1 cellular context compared by ENCODE assay signal in genomic region chr6:15509335-15509933, GRCh38.
TF ChIP-seq lines count a peak whose summit lies in the region.

No MANE protein-coding gene starts in this region.

TF ChIP-seq in K562, 482 proteins besides CTCF, POLR2A, EP300 and RAD21 (continued from another document and continues in another):
- no peak for TF ChIP-seq ZNF398 (CRISPR knock-in tag; IDR thresholded peaks at IDR 0.05)
- TF ChIP-seq PATZ1 (CRISPR knock-in tag; IDR thresholded peaks at IDR 0.05; ENCODE audit: borderline replicate concordance), result no peak
- no peak for TF ChIP-seq EWSR1 (IDR thresholded peaks at IDR 0.05; ENCODE audit: borderline replicate concordance, low read depth, partially characterized antibody)
- TF ChIP-seq ZNF324 (CRISPR knock-in tag; IDR thresholded peaks at IDR 0.05), result no peak
- no peak for TF ChIP-seq FOXJ3 (CRISPR knock-in tag; IDR thresholded peaks at IDR 0.05)
- TF ChIP-seq MECOM (CRISPR knock-in tag; IDR thresholded peaks at IDR 0.05), result 0 out of 2 replicates have a peak, but pooled peaks have one; percentile 31
- TF ChIP-seq STAT5A (IDR thresholded peaks at IDR 0.05; ENCODE audit: borderline replicate concordance, low read length), result no peak; the same call in 1 of the 2 replicates
- no peak for TF ChIP-seq ZNF274 (IDR thresholded peaks at IDR 0.05; ENCODE audit: borderline replicate concordance, low read depth, low read length)
- no peak for TF ChIP-seq MLX (CRISPR knock-in tag; conservative IDR thresholded peaks at IDR 0.05)
- peak; percentile 51; the same call in 1 of the 2 replicates for TF ChIP-seq EHMT2 (IDR thresholded peaks at IDR 0.05)
- TF ChIP-seq SMARCC2 (IDR thresholded peaks at IDR 0.05; ENCODE audit: low read depth), result peak; percentile 58; the same call in 1 of the 2 replicates
- TF ChIP-seq ZNF175 (CRISPR knock-in tag; IDR thresholded peaks at IDR 0.05; ENCODE audit: low read depth), result peak; percentile 92
- peak; percentile 27; the same call in 1 of the 2 replicates for TF ChIP-seq SUPT5H (IDR thresholded peaks at IDR 0.05)
- no peak for TF ChIP-seq ARID2 (IDR thresholded peaks at IDR 0.05)
- no peak for TF ChIP-seq ZNF121 (CRISPR knock-in tag; conservative IDR thresholded peaks at IDR 0.05)
- no peak for TF ChIP-seq ELF4 (CRISPR knock-in tag; IDR thresholded peaks at IDR 0.05)
- TF ChIP-seq ZNF41 (CRISPR knock-in tag; conservative IDR thresholded peaks at IDR 0.05), result 0 out of 2 replicates have a peak, but pooled peaks have one; percentile 50
- peak; percentile 44 for TF ChIP-seq FOS (IDR thresholded peaks at IDR 0.05; ENCODE audit: extremely low read depth, insufficient read length)
- TF ChIP-seq E2F5 (CRISPR knock-in tag; IDR thresholded peaks at IDR 0.05), result no peak
- TF ChIP-seq ETS2 (tag; IDR thresholded peaks at IDR 0.05; ENCODE audit: borderline replicate concordance, poor library complexity, severe bottlenecking), result no peak
- 0 out of 4 replicates have a peak, but pooled peaks of 1 of the 2 experiments have one; percentile 25 for TF ChIP-seq NRF1 (conservative IDR thresholded peaks at IDR 0.05 in 1 of 2, IDR thresholded peaks at IDR 0.05 in 1 of 2)
- TF ChIP-seq CC2D1A (IDR thresholded peaks at IDR 0.05), result no peak
- TF ChIP-seq ZNF395 (CRISPR knock-in tag; IDR thresholded peaks at IDR 0.05), result peak; percentile 93
- TF ChIP-seq CBX1 (IDR thresholded peaks at IDR 0.05; ENCODE audit: low read depth), result 0 out of 2 replicates have a peak, but pooled peaks have one; percentile 13
- TF ChIP-seq GMEB1 (CRISPR knock-in tag; IDR thresholded peaks at IDR 0.05), result no peak
- TF ChIP-seq ZFP30 (CRISPR knock-in tag; IDR thresholded peaks at IDR 0.05; ENCODE audit: borderline replicate concordance), result no peak
- TF ChIP-seq U2AF1 (optimal IDR thresholded peaks at IDR 0.05; ENCODE audit: low read depth, low read length), result no peak
- TF ChIP-seq PCBP2 (IDR thresholded peaks at IDR 0.05; ENCODE audit: low read depth, low read length, poor library complexity, severe bottlenecking), result no peak
- TF ChIP-seq MYC (IDR thresholded peaks at IDR 0.05; ENCODE audit: low read depth, low read length), result peak; percentile 80
- TF ChIP-seq MYC (CRISPR knock-in tag; IDR thresholded peaks at IDR 0.05; ENCODE audit: borderline replicate concordance, low read depth), result no peak
- no peak for TF ChIP-seq ZNF655 (CRISPR knock-in tag; IDR thresholded peaks at IDR 0.05)
- TF ChIP-seq MCM3 (IDR thresholded peaks at IDR 0.05), result no peak
- TF ChIP-seq KLF1 (tag; IDR thresholded peaks at IDR 0.05), result peak; percentile 47; the same call in 1 of the 2 replicates
- TF ChIP-seq NFATC3 (IDR thresholded peaks at IDR 0.05), result no peak
- TF ChIP-seq ZNF583 (CRISPR knock-in tag; IDR thresholded peaks at IDR 0.05), result no peak
- no peak for TF ChIP-seq ZNF224 (CRISPR knock-in tag; IDR thresholded peaks at IDR 0.05)
- TF ChIP-seq ZNF778 (CRISPR knock-in tag; IDR thresholded peaks at IDR 0.05), result no peak
- no peak for TF ChIP-seq ARID3A (IDR thresholded peaks at IDR 0.05; ENCODE audit: borderline replicate concordance, low read depth, low read length)
- no peak for TF ChIP-seq CEBPG (CRISPR knock-in tag; IDR thresholded peaks at IDR 0.05)
- no peak for TF ChIP-seq CEBPG (tag; conservative IDR thresholded peaks at IDR 0.05 in 1 of 2, IDR thresholded peaks at IDR 0.05 in 1 of 2)
- no peak for TF ChIP-seq ZBTB43 (CRISPR knock-in tag; IDR thresholded peaks at IDR 0.05)
- TF ChIP-seq ZNF695 (CRISPR knock-in tag; IDR thresholded peaks at IDR 0.05), result no peak
- TF ChIP-seq ZFP1 (CRISPR knock-in tag; IDR thresholded peaks at IDR 0.05), result no peak
- TF ChIP-seq TCF7L2 (IDR thresholded peaks at IDR 0.05; ENCODE audit: low read depth, low read length), result no peak
- TF ChIP-seq NR4A1 (CRISPR knock-in tag; IDR thresholded peaks at IDR 0.05), result peak; percentile 96; the same call in 1 of the 2 replicates
- TF ChIP-seq NR4A1 (tag; IDR thresholded peaks at IDR 0.05), result peak; percentile 89
- TF ChIP-seq ZNF212 (CRISPR knock-in tag; IDR thresholded peaks at IDR 0.05), result no peak
- no peak for TF ChIP-seq HNRNPL (IDR thresholded peaks at IDR 0.05; ENCODE audit: low read depth, low read length)
- TF ChIP-seq KAT2B (IDR thresholded peaks at IDR 0.05; ENCODE audit: low read depth, low read length), result no peak
- no peak for TF ChIP-seq HLTF (IDR thresholded peaks at IDR 0.05)
- no peak for TF ChIP-seq SAP30 (IDR thresholded peaks at IDR 0.05; ENCODE audit: borderline replicate concordance, insufficient read depth, low read depth, low read length, poor library complexity, severe bottlenecking)
- TF ChIP-seq DEAF1 (CRISPR knock-in tag; IDR thresholded peaks at IDR 0.05), result no peak
- peak; percentile 52 for TF ChIP-seq RBFOX2 (IDR thresholded peaks at IDR 0.05; ENCODE audit: low read depth, low read length)
- no peak for TF ChIP-seq CHD2 (IDR thresholded peaks at IDR 0.05; ENCODE audit: low read depth, low read length)
- TF ChIP-seq GTF2F1 (IDR thresholded peaks at IDR 0.05; ENCODE audit: low read depth, low read length), result no peak
- TF ChIP-seq SMARCA5 (IDR thresholded peaks at IDR 0.05), result no peak
- TF ChIP-seq ASH1L (IDR thresholded peaks at IDR 0.05; ENCODE audit: borderline replicate concordance, low read depth, partially characterized antibody), result no peak
- TF ChIP-seq POLR3G (IDR thresholded peaks at IDR 0.05; ENCODE audit: extremely low read depth, insufficient read length, insufficient replicate concordance), result no peak
